7 cellular contexts compared by ENCODE assay signal in the genomic region with DNA sequence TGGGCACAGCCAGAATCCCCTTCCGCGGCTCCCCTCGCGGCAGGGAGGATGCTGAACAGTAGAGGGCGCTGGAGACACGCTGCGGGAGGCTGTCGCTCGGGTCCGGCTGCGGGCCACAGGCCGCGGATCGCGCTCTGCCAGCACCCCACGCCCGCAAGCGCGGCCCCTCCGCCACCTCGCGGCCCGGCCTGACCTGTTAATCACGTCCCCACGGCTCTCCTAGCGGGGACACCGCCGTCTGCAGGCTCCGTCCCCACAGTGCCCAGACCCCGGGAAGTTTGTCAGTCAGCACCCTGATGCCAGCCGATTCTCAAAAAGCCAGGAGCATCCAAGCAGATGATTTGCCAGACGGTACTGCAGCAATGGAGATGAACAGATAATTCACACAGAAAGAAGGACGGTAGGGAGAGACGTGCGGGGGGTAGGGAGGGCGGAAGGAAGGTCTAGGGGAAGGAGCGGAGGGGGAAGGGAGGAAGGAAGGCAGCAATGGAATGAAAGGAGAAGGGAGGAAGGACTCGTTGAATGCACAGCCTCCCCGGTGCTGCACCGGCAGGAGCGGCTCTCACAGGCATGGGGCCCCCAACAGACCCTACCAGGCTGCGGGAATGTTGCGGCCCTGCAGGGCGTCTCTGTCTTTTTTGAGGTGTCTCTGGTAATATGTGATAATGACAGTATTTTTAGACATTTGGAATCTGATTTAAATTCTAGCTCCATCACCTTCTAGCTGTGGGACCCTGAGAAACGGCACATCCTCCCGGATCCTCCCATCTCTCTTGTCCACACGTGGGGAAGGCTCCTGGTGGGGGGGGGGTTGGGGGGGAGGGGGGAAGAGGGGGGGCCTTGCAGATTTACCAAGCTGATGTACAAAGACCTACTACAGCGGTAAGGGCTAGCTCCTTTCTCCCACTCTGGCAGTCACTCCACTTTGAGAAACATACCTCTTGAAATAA. TPM values are rescaled to one million over a fixed set of nuclear protein-coding genes. Genes with fewer than 3 reads are reported as not detected.
DNase-seq lines count a peak whose midpoint lies in the region; ATAC-seq and TF ChIP-seq lines count a peak whose summit lies in the region.
"Not testable (repeated sequence)": the region's sequence is repeated elsewhere in the genome, so short reads cannot be mapped to it uniquely, and the experiment has no call there.

No MANE protein-coding gene starts in this region.

- H2BK5ac ChIP-seq in trophoblast cell (ENCODE audit: low read depth, low read length, poor library complexity), result peak overlapping the region; percentile 88

- H3K27ac Mint-ChIP-seq in chondrocyte (ENCODE audit: unreplicated experiment), result peak overlapping the region; percentile 75

- H3K4me1 ChIP-seq in iPS-18a (ENCODE audit: control insufficient read depth, low read depth, low read length); trophoblast cell (ENCODE audit: control insufficient read depth in 1 of 2, insufficient read depth in 2 of 2, low read length in 2 of 2): not testable (repeated sequence)

- H4K91ac ChIP-seq in trophoblast cell (ENCODE audit: low read depth, low read length), result peak overlapping the region; percentile 87

- not testable (repeated sequence) for H3K23ac ChIP-seq in trophoblast cell (ENCODE audit: low read length)

- not testable (repeated sequence) for H3K4me1 Mint-ChIP-seq in chondrocyte (ENCODE audit: low read depth)

- H3K4me3 ChIP-seq in HFF-Myc (replicated peaks; ENCODE audit: low read depth, low read length), result peak overlapping the region; percentile 39
- H3K4me3 ChIP-seq in iPS-18a (ENCODE audit: low read length), result peak overlapping the region; percentile 51
- peak overlapping the region; percentile 68 for H3K4me3 ChIP-seq in trophoblast cell (ENCODE audit: low read depth, low read length)

- peak overlapping the region; percentile 60 for H4K8ac ChIP-seq in trophoblast cell (ENCODE audit: low read depth, low read length)

- H3K18ac ChIP-seq in trophoblast cell (ENCODE audit: low read length), result not testable (repeated sequence)

- peak overlapping the region; percentile 76 for H3K4me3 Mint-ChIP-seq in chondrocyte (ENCODE audit: unreplicated experiment)

- H3K9ac ChIP-seq in iPS-18a (ENCODE audit: low read length); trophoblast cell (ENCODE audit: low read length): not testable (repeated sequence)

- TF ChIP-seq CTCF in HFF-Myc (IDR thresholded peaks at IDR 0.05; ENCODE audit: low read depth, low read length, missing control alignments), result not testable (repeated sequence)
- peak; percentile 46 for TF ChIP-seq CTCF in chondrocyte (IDR thresholded peaks at IDR 0.05)

- H2AK5ac ChIP-seq in trophoblast cell (ENCODE audit: low read length), result not testable (repeated sequence)

- not testable (repeated sequence) for DNase-seq in HFF-Myc (ENCODE audit: extremely low read depth, low read depth); chondrocyte (ENCODE audit: low spot score); trophoblast cell
- peak; percentile 0 for DNase-seq in HT-29 (ENCODE audit: low spot score)
- peak; percentile 75 for DNase-seq in activated CD8-positive, alpha-beta memory T cell treated with anti-CD3 and anti-CD28 coated beads for 24 hours

- peak overlapping the region; percentile 56 for H3K14ac ChIP-seq in trophoblast cell (ENCODE audit: low read length)

- not testable (repeated sequence) for H3K27me3 ChIP-seq in iPS-18a (ENCODE audit: control insufficient read depth, insufficient read depth, low read length); trophoblast cell (ENCODE audit: insufficient read depth, low read length)

- not testable (repeated sequence) for H4K12ac ChIP-seq in trophoblast cell (ENCODE audit: low read depth, low read length)

- peak overlapping the region; percentile 70 for H3K4me2 ChIP-seq in trophoblast cell (ENCODE audit: low read length)

- H3K4ac ChIP-seq in trophoblast cell (ENCODE audit: low read depth, low read length), result not testable (repeated sequence)

- ATAC-seq in GM18519 (IDR thresholded peaks at IDR 0.05; ENCODE audit: low FRiP score, unreplicated experiment), result peak; percentile 59

- H2BK120ac ChIP-seq in trophoblast cell (ENCODE audit: insufficient read depth, low read length, poor library complexity), result peak overlapping the region; percentile 80

- not testable (repeated sequence) for H3K36me3 Mint-ChIP-seq in chondrocyte (ENCODE audit: low read depth)

- peak overlapping the region; percentile 78 for H2AFZ ChIP-seq in trophoblast cell (ENCODE audit: insufficient read depth, low read length, poor library complexity)

- not testable (repeated sequence) for H3K9me3 Mint-ChIP-seq in chondrocyte (ENCODE audit: low read depth)

- not testable (repeated sequence) for H3K79me1 ChIP-seq in trophoblast cell (ENCODE audit: low read length)

- not testable (repeated sequence) for H3K79me2 ChIP-seq in trophoblast cell (ENCODE audit: control insufficient read depth, insufficient read depth, low read length, poor library complexity)

- not testable (repeated sequence) for H3K36me3 ChIP-seq in iPS-18a (ENCODE audit: control insufficient read depth, low read depth, low read length); trophoblast cell (ENCODE audit: control insufficient read depth in 1 of 2, insufficient read depth in 2 of 2, low read length in 2 of 2)

- no CpG with 5 or more reads among the region's 48 CpGs for WGBS in trophoblast cell (ENCODE audit: extremely low coverage, insufficient coverage, insufficient read length)

- not testable (repeated sequence) for H3K9me3 ChIP-seq in iPS-18a (ENCODE audit: control insufficient read depth, low read depth, low read length); trophoblast cell (ENCODE audit: insufficient read depth, low read depth, low read length)

- not testable (repeated sequence) for H3K27me3 Mint-ChIP-seq in chondrocyte (ENCODE audit: low read depth)

- H2BK12ac ChIP-seq in trophoblast cell (ENCODE audit: low read length), result not testable (repeated sequence)

- H3K27ac ChIP-seq in iPS-18a (ENCODE audit: low read length), result not testable (repeated sequence)
- peak overlapping the region; percentile 84 for H3K27ac ChIP-seq in trophoblast cell (ENCODE audit: low read depth, low read length)

RNA-seq across cellular contexts. Expression of a gene that starts 19.5 kb away (rescaled TPM):
- not detected in 2 replicates for total RNA-seq in HT-29 (2014; rRNA removed; shearing (Covaris generic))
- 16.0 to 58.1 TPM (median 16.6 TPM) in 3 replicates for total RNA-seq in chondrocyte
- polyA plus RNA-seq in trophoblast cell (2013), result 3.8 and 4.3 TPM in 2 replicates

Comparison
In these comparisons a context has a peak if more than half of its experiments do, and no peak if none do; other contexts are left out.
1. RNA of a gene that starts 19.5 kb away (total RNA-seq): 16.0 to 58.1 TPM in chondrocyte; not detected in HT-29; every median in the first group is over 10 times any median in the second.
2. Peak in every context shown above with its lines, with median percentiles within 50 percentile points of each other: H3K4me3 ChIP-seq.